Comparison of ENCODE assay signal across 8 cellular contexts in genomic region chr22:34161724-34162123, GRCh38.
"Had no signal": no experiment of that assay in that cellular context is flagged by ENCODE, and none has a peak within 500 bp of the region (broad histone marks: within the 10 kb centered on the region; RNA-seq: fewer than 3 reads in every experiment).

No MANE protein-coding gene starts in this region.

- H3K4me3 ChIP-seq: GM23338, K562 had no signal

- DNase-seq: H9, HCEC 1CT, KG1 had no signal

- H2AFZ ChIP-seq: GM23338 had no signal

- H3K4me3 Mint-ChIP-seq: GM23338, H9 had no signal

- H3K27ac Mint-ChIP-seq: GM23338, H9 had no signal

- H3K4me2 ChIP-seq: GM23338 had no signal

- FAIRE-seq: H1, H54, HTR-8/SVneo, K562 had no signal

- H3K9me3 Mint-ChIP-seq: H9 had no signal

- ATAC-seq: GM23338, K562 had no signal
